In the genomic region with DNA sequence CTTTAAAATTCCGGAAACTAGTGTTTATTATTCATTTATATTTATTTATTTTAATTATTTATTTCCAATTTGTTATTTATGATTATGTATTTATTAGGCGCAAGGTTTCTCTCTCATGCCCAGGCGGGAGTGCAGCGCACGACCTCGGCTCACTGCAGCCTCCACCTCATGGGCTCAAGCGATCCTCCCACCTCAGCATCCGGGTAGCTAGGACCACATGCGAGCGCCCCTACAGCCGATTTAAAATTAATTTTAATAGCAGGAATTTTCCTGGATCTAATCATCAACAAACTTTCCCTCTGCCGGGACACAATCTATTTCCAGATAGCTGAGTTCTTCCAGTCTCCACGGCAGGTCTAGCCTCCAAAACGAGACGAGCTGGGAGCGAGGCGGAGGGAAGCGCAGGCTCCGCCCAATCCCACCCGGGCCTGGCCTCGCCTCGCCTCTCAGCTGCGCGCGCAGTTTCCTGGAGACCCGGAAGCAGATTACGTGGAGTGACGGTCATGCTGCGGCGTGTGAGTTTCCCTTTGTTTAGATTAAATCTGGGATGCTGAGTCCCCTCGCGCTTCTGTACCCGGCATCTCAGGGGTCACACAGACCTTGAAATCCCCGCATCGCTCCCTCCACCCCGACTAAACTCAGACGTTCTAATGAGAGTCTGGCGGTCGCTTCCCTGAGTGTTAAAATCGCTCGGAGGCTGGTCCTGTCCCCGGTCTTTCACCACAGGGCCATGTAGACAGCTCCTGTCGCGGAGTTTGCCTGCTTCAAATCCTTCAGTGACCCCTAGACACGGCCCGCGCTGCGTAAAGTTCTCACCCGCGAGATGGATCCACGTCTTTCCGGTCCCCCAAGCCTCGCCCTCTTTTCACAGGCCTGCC, we compare ENCODE assay signal across 8 cellular contexts. TPM values are rescaled to one million over a fixed set of nuclear protein-coding genes. Genes with fewer than 3 reads are reported as not detected.
DNase-seq lines count a peak whose midpoint lies in the region; ATAC-seq lines count a peak whose summit lies in the region.

A gene (plus strand): TSS at position 461 of the 878 bp plus-strand sequence. CDS start 43 bp downstream, at position 504.

- peaks cover 28% of the 10 kb centered on the region for H3K36me3 ChIP-seq in SJCRH30

- ATAC-seq in HG03196 (IDR thresholded peaks at IDR 0.05; ENCODE audit: unreplicated experiment): peak; percentile 87
- no peak for ATAC-seq in HG02840 (IDR thresholded peaks at IDR 0.05; ENCODE audit: low FRiP score, unreplicated experiment)

- H3K27me3 ChIP-seq in SJCRH30: no peaks in the 10 kb centered on the region

- no peaks in the 10 kb centered on the region for H3K4me1 ChIP-seq in SJCRH30

- H3K9me3 ChIP-seq in SJCRH30 (replicated peaks): peaks cover 25% of the 10 kb centered on the region

- DNase-seq in GM04504 (ENCODE audit: low read depth) (peak; percentile 82), SJCRH30 (peak; percentile 95 to 97), germinal center (ENCODE audit: low spot score) (peak; percentile 88), non-pigmented ciliary epithelial cell (ENCODE audit: low read depth) (peak; percentile 76), stromal cell of bone marrow (ENCODE audit: low read depth) (peak; percentile 86)
- peak; percentile 94 for DNase-seq in activated naive CD4-positive, alpha-beta T cell treated with anti-CD3 and anti-CD28 coated beads, Interleukin-2, amount 50 U/mL, for 16 hours

- H3K27ac ChIP-seq in SJCRH30: peak within 1 kb of the TSS; percentile 99

- H3K4me3 ChIP-seq in SJCRH30: peak within 1 kb of the TSS; percentile 92

RNA-seq across cellular contexts. Expression of the gene that starts here (rescaled TPM):
- total RNA-seq in SJCRH30 (2014; rRNA removed; shearing (Covaris generic)): 18.6 and 19.9 TPM in 2 replicates
